In the genomic region with DNA sequence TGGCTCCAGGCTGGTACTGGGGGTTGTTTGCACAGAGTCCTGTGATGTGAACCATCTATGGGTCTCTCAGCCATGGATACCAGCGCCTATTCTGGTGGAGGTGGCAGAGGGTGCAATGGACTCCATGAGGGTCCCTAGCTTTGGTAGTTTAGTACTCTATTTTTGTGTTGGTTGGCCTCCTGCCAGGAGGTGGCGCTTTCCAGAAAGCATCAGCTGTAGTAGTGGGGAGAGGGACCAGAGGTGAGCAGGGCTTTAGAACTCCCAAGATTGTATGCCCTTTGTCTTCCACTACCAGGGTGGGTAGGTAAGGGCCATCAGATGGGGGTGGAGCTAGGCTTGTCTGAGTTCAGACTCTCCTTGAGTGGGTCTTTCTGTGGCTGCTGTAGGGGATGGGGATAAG, we compare ENCODE assay signal across 8 cellular contexts.
A peak's percentile ranks its signal among the peaks of the same experiment; 100 is the strongest.
DNase-seq lines count a peak whose midpoint lies in the region; ATAC-seq, FAIRE-seq and TF ChIP-seq lines count a peak whose summit lies in the region.
"Not testable (repeated sequence)": the region's sequence is repeated elsewhere in the genome, so short reads cannot be mapped to it uniquely, and the experiment has no call there.

No MANE protein-coding gene starts in this region.

- H3K4me3 ChIP-seq in Caco-2 (ENCODE audit: low read depth, low read length); Karpas-422 (ENCODE audit: low read length); OCI-LY7 (ENCODE audit: low read depth, low read length, poor library complexity, severe bottlenecking); K562; iPS DF 6.9 (ENCODE audit: low read length): not testable (repeated sequence)

- H3K36me3 ChIP-seq in Caco-2 (ENCODE audit: control insufficient read depth, insufficient read depth, low read length); Karpas-422 (ENCODE audit: insufficient read depth, low read length); OCI-LY7 (ENCODE audit: insufficient read depth, low read length); K562 (ENCODE audit: control insufficient read depth, insufficient read depth, low read length); iPS DF 6.9 (ENCODE audit: control insufficient read depth, insufficient read depth, low read length): not testable (repeated sequence)

- H3K27me3 Mint-ChIP-seq in Caco-2 (ENCODE audit: insufficient read depth, unreplicated experiment): not testable (repeated sequence)

- H3K9me3 ChIP-seq in Caco-2; Karpas-422 (ENCODE audit: low read length); OCI-LY7 (ENCODE audit: low read length); K562 (replicated peaks; ENCODE audit: control insufficient read depth, insufficient read depth, low read depth, low read length); iPS DF 6.9 (ENCODE audit: control insufficient read depth, insufficient read depth, low read length): not testable (repeated sequence)

- peak in 1 of 2 experiments; percentile 25; a peak in 1 of 4 replicates for TF ChIP-seq RAD21 in K562 (CRISPR knock-in tag; conservative IDR thresholded peaks at IDR 0.05 in 1 of 2, IDR thresholded peaks at IDR 0.05 in 1 of 2)

- FAIRE-seq in K562 (lab: Jason Lieb, UNC): not testable (repeated sequence)

- H3K27ac ChIP-seq in Karpas-422 (ENCODE audit: low read length); OCI-LY7 (ENCODE audit: low read depth, low read length, poor library complexity, severe bottlenecking); K562 (ENCODE audit: extremely low read depth, low read depth, low read length); iPS DF 6.9 (ENCODE audit: low read length): not testable (repeated sequence)

- intact Hi-C loops in Caco-2 (cut with micrococcal nuclease; ENCODE audit: unreplicated experiment): not testable (repeated sequence)
- intact Hi-C loops in OCI-LY7 (cut with micrococcal nuclease; ENCODE audit: unreplicated experiment): loop anchor here (1.0 kb wide), 1 partner anchor 305 kb away; no protein-coding TSS in a partner anchor
- intact Hi-C loops in K562 (cut with micrococcal nuclease): loop anchor here (2.0 kb wide), 1 partner anchor 305 kb away; no protein-coding TSS in a partner anchor

- not testable (repeated sequence) for H3K79me2 ChIP-seq in Karpas-422 (ENCODE audit: low read length); OCI-LY7 (ENCODE audit: insufficient read depth, low read depth, low read length); K562 (ENCODE audit: control insufficient read depth, insufficient read depth, low read length)

- CTCF ChIA-PET in Caco-2 (lab: Charles Lee); OCI-LY7 (lab: Charles Lee; ENCODE audit: unreplicated experiment); K562 (lab: Yijun Ruan, JAX; ENCODE audit: low intra/inter-chr PET ratio): not testable (repeated sequence)

- not testable (repeated sequence) for BruUV-seq in Caco-2 (replicated peaks; lab: Mats Ljungman, UMichigan); OCI-LY7 (replicated peaks; lab: Mats Ljungman, UMichigan); K562 (replicated peaks; lab: Mats Ljungman, UMichigan)

- not testable (repeated sequence) for H3K4me1 ChIP-seq in Caco-2; Karpas-422 (ENCODE audit: low read length); OCI-LY7 (ENCODE audit: insufficient read depth, low read length, poor library complexity, severe bottlenecking); K562 (replicated peaks in 1 of 2; ENCODE audit: control insufficient read depth in 2 of 2, insufficient read depth in 2 of 2, low read length in 2 of 2); iPS DF 6.9 (ENCODE audit: control insufficient read depth, insufficient read depth, low read length)

- H3K4me1 Mint-ChIP-seq in Caco-2 (ENCODE audit: low read depth, unreplicated experiment): not testable (repeated sequence)

- H3K4me2 ChIP-seq in Karpas-422 (ENCODE audit: low read depth, low read length, poor library complexity, severe bottlenecking); OCI-LY7 (ENCODE audit: low read length); K562 (ENCODE audit: insufficient read depth, low read length): not testable (repeated sequence)

- not testable (repeated sequence) for H3K9ac ChIP-seq in Karpas-422 (ENCODE audit: low read length); K562 (ENCODE audit: insufficient read depth in 1 of 2, low read depth in 2 of 2, low read length in 2 of 2)

- H4K20me1 ChIP-seq in Karpas-422 (ENCODE audit: insufficient read depth, low read depth, low read length); OCI-LY7 (ENCODE audit: insufficient read depth, low read length); K562 (replicated peaks; ENCODE audit: control insufficient read depth, insufficient read depth, low read length): not testable (repeated sequence)

- not testable (repeated sequence) for H3K27ac Mint-ChIP-seq in Caco-2 (ENCODE audit: unreplicated experiment)

- not testable (repeated sequence) for H3K27me3 ChIP-seq in Caco-2 (replicated peaks; ENCODE audit: control insufficient read depth, insufficient read depth, low read length); Karpas-422 (ENCODE audit: low read length); K562 (ENCODE audit: control insufficient read depth in 2 of 2, insufficient read depth in 2 of 2, low read length in 2 of 2); iPS DF 6.9 (ENCODE audit: control insufficient read depth, insufficient read depth, low read length)

- 0% methylated on average over 2 of the region's 2 CpGs for WGBS in K562 (ENCODE audit: insufficient coverage, low coverage, missing lambda C conversion rate)
- no CpG with 5 or more reads among the region's 2 CpGs for WGBS in iPS DF 6.9 (ENCODE audit: insufficient coverage, insufficient read length)

- H3K4me3 Mint-ChIP-seq in Caco-2 (ENCODE audit: unreplicated experiment): not testable (repeated sequence)

- DNase-seq in Caco-2 (peak; percentile 2 to 29), Karpas-422 (peak; percentile 74), OCI-LY7 (ENCODE audit: low spot score) (peak; percentile 13), K562 (ENCODE audit: extremely low read depth in 1 of 4, low spot score in 3 of 4) (peak in 1 of 4 experiments; percentile 17), iPS DF 6.9 (ENCODE audit: low read depth, low spot score) (peak; percentile 7)
- peak; percentile 0 for DNase-seq in activated CD4-positive, alpha-beta T cell treated with anti-CD3 and anti-CD28 coated beads, Interleukin-2, amount 50 U/mL, for 1 hour
- peak; percentile 10 for DNase-seq in stimulated activated naive CD8-positive, alpha-beta T cell treated with anti-CD3 and anti-CD28 coated beads, Interleukin-15, Interleukin-2, amounts not matched to agents 100 U/mL and 50 U/mL, for 24 hours

- TF ChIP-seq CTCF in Caco-2 (IDR thresholded peaks at IDR 0.05; ENCODE audit: insufficient read depth in 1 of 2, low read depth in 1 of 2, low read length in 1 of 2, severe bottlenecking in 1 of 2, unreplicated experiment in 1 of 2) (peak in 1 of 2 experiments; percentile 28), GM12873 (IDR thresholded peaks at IDR 0.05; ENCODE audit: insufficient read depth, low read depth, low read length, missing control alignments) (peak; percentile 46), OCI-LY7 (conservative IDR thresholded peaks at IDR 0.05; ENCODE audit: low read length) (peak; percentile 74), K562 (IDR thresholded peaks at IDR 0.05 in 2 of 3, conservative IDR thresholded peaks at IDR 0.05 in 1 of 3; ENCODE audit: insufficient read depth in 2 of 3, low read depth in 1 of 3, low read length in 3 of 3) (peak; percentile 31 to 43 (median 33); a peak in 4 of 6 replicates)

- H3K36me3 Mint-ChIP-seq in Caco-2 (ENCODE audit: insufficient read depth, unreplicated experiment): not testable (repeated sequence)

- H3K9me1 ChIP-seq in K562 (ENCODE audit: control insufficient read depth, insufficient read depth, low read length): not testable (repeated sequence)

- not testable (repeated sequence) for TF ChIP-seq POLR2A in K562 (conservative IDR thresholded peaks at IDR 0.05)

- not testable (repeated sequence) for H2AFZ ChIP-seq in Karpas-422 (ENCODE audit: low read length); OCI-LY7 (ENCODE audit: low read length); K562 (ENCODE audit: low read depth, low read length)

- POLR2A ChIA-PET in Caco-2 (lab: Charles Lee); OCI-LY7 (lab: Charles Lee): not testable (repeated sequence)
- POLR2A ChIA-PET in K562 (lab: Yijun Ruan, JAX): interaction anchor here (0.6 kb wide), 1 partner anchor 12 kb away, joined by 3 read pairs; no protein-coding TSS in a partner anchor

- peaks cover 16% of the 10 kb centered on the region for H3K9me3 Mint-ChIP-seq in Caco-2 (ENCODE audit: unreplicated experiment)

- TF ChIP-seq EP300 in K562 (IDR thresholded peaks at IDR 0.05; ENCODE audit: low read length): not testable (repeated sequence)

- ATAC-seq in K562; stimulated activated naive CD8-positive, alpha-beta T cell treated with anti-CD3 and anti-CD28 coated beads, Interleukin-15, Interleukin-2, amounts not matched to agents 100 U/mL and 50 U/mL, for 24 hours: not testable (repeated sequence)

- in situ Hi-C loops in K562 (cut with MboI): not testable (repeated sequence)

- H3K9me2 ChIP-seq in Karpas-422 (replicated peaks; ENCODE audit: insufficient read depth, low read length); OCI-LY7 (ENCODE audit: insufficient read depth, low read length): not testable (repeated sequence)

TF ChIP-seq in K562, 482 proteins besides CTCF, POLR2A, EP300 and RAD21:
- TF ChIP-seq, protein P1, sequence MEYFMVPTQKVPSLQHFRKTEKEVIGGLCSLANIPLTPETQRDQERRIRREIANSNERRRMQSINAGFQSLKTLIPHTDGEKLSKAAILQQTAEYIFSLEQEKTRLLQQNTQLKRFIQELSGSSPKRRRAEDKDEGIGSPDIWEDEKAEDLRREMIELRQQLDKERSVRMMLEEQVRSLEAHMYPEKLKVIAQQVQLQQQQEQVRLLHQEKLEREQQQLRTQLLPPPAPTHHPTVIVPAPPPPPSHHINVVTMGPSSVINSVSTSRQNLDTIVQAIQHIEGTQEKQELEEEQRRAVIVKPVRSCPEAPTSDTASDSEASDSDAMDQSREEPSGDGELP (CRISPR knock-in tag; IDR thresholded peaks at IDR 0.05; ENCODE audit: borderline replicate concordance): 0 out of 2 replicates have a peak, but pooled peaks have one; percentile 15
- peak; percentile 61 for TF ChIP-seq NFIC (IDR thresholded peaks at IDR 0.05)
